1 cellular context compared by ENCODE assay signal in genomic region chr9:126067031-126067734, GRCh38.
TF ChIP-seq lines count a peak whose summit lies in the region.

No MANE protein-coding gene starts in this region.

TF ChIP-seq in H1, 55 proteins besides CTCF, POLR2A, EP300 and RAD21 (continued from another document):
- TF ChIP-seq SAP30 (IDR thresholded peaks at IDR 0.05; ENCODE audit: insufficient read depth, insufficient replicate concordance, low read length) (no peak), RBBP5 (IDR thresholded peaks at IDR 0.05; ENCODE audit: borderline replicate concordance, low read depth, low read length) (no peak), NANOG (IDR thresholded peaks at IDR 0.05; ENCODE audit: insufficient read depth, low read depth, low read length, poor library complexity, severe bottlenecking) (no peak), SIN3A (conservative IDR thresholded peaks at IDR 0.05 in 1 of 2, IDR thresholded peaks at IDR 0.05 in 1 of 2; ENCODE audit: low read depth in 1 of 2, low read length in 2 of 2) (no peak), RNF2 (IDR thresholded peaks at IDR 0.05; ENCODE audit: borderline replicate concordance, low read depth, low read length, missing control alignments, poor library complexity, severe bottlenecking) (no peak), ATF3 (IDR thresholded peaks at IDR 0.05; ENCODE audit: insufficient read depth, low read depth, low read length) (no peak), KDM4A (IDR thresholded peaks at IDR 0.05; ENCODE audit: low read depth, low read length, severe bottlenecking) (no peak), RXRA (IDR thresholded peaks at IDR 0.05; ENCODE audit: insufficient read depth, low read depth, low read length) (no peak), YY1 (IDR thresholded peaks at IDR 0.05; ENCODE audit: low read depth, low read length) (no peak), TBP (IDR thresholded peaks at IDR 0.05; ENCODE audit: low read depth, low read length) (no peak), HDAC2 (IDR thresholded peaks at IDR 0.05; ENCODE audit: borderline replicate concordance in 1 of 2, low read depth in 2 of 2, low read length in 2 of 2) (no peak), CTBP2 (IDR thresholded peaks at IDR 0.05; ENCODE audit: borderline replicate concordance, insufficient read depth, insufficient read length, low read length) (no peak), JUN (IDR thresholded peaks at IDR 0.05; ENCODE audit: low read depth, low read length) (no peak)
